ENCODE assay signal across 21 cellular contexts in genomic region chr2:181470815-181471214, GRCh38. TPM values are rescaled to one million over a fixed set of nuclear protein-coding genes. Genes with fewer than 3 reads are reported as not detected.
DNase-seq lines count a peak whose midpoint lies in the region; ATAC-seq lines count a peak whose summit lies in the region.
"Had no signal": no experiment of that assay in that cellular context is flagged by ENCODE, and none has a peak within 500 bp of the region (broad histone marks: within the 10 kb centered on the region; RNA-seq: fewer than 3 reads in every experiment).

No MANE protein-coding gene starts in this region.

- DNase-seq in T-helper 2 cell treated with Interferon-gamma antibody and Interleukin-4, amounts not matched to agents 5 μg/mL and 100 μg/mL, for 36 hours (ENCODE audit: low spot score) = no peak
- DNase-seq in T-helper 2 cell (no peak), immature natural killer cell (no peak), NCI-H187 treated with DMSO at 0.1 percent for 48 hours (lab: John Stamatoyannopoulos, UW) (no peak), left ventricle myocardium superior (no peak), mesendoderm (no peak)
- DNase-seq in CD8-positive, alpha-beta memory T cell = no peak
- DNase-seq in activated CD4-positive, alpha-beta memory T cell treated with anti-CD3 and anti-CD28 coated beads for 36 hours = no peak
- DNase-seq: 8988T; activated CD4-positive, alpha-beta T cell treated with anti-CD3 and anti-CD28 coated beads, Interleukin-2, amount 50 U/mL, for 1 hour; effector CD8-positive, alpha-beta T cell; MG63; NCI-H1436 treated with DMSO at 0.1 percent for 48 hours; NCI-H226; nucleus accumbens; stimulated activated CD4-positive, alpha-beta T cell treated with anti-CD3 and anti-CD28 coated beads, Interleukin-4, amount 100 ng/mL, for 1 hour; uterus had no signal

- peaks cover 77% of the 10 kb centered on the region for H3K4me1 Mint-ChIP-seq in T-helper 2 cell treated with Interferon-gamma antibody and Interleukin-4, amounts not matched to agents 5 μg/mL and 100 μg/mL, for 36 hours (ENCODE audit: low read depth)
- peaks cover 83 to 98% (median 90%) of the 10 kb centered on the region in 3 donors for H3K4me1 Mint-ChIP-seq in CD8-positive, alpha-beta memory T cell
- peaks cover 76% of the 10 kb centered on the region for H3K4me1 Mint-ChIP-seq in activated CD4-positive, alpha-beta memory T cell treated with anti-CD3 and anti-CD28 coated beads for 36 hours (ENCODE audit: low read depth)
- peaks cover 89 to 97% of the 10 kb centered on the region in 2 donors for H3K4me1 Mint-ChIP-seq in immature natural killer cell

- peaks cover 67% of the 10 kb centered on the region for H3K4me1 ChIP-seq in CD8-positive, alpha-beta memory T cell (ENCODE audit: insufficient read depth, low read length)
- no peaks in the 10 kb centered on the region for H3K4me1 ChIP-seq in mesendoderm (ENCODE audit: control insufficient read depth, low read depth, low read length)
- H3K4me1 ChIP-seq: ascending aorta, uterus had no signal

- no peaks in the 10 kb centered on the region for H3K27me3 ChIP-seq in CD8-positive, alpha-beta memory T cell (ENCODE audit: insufficient read depth, low read length, poor library complexity, severe bottlenecking)
- no peaks in the 10 kb centered on the region for H3K27me3 ChIP-seq in mesendoderm (ENCODE audit: insufficient read depth, low read length, poor library complexity)
- H3K27me3 ChIP-seq: ascending aorta, MG63, uterus had no signal

- no peak overlapping the region for H2BK5ac ChIP-seq in mesendoderm (ENCODE audit: low read length)

- peak overlapping the region; percentile 78 for H3K27ac Mint-ChIP-seq in T-helper 2 cell treated with Interferon-gamma antibody and Interleukin-4, amounts not matched to agents 5 μg/mL and 100 μg/mL, for 36 hours
- H3K27ac Mint-ChIP-seq in CD8-positive, alpha-beta memory T cell = peak overlapping the region; percentile 31 to 94 (median 86)
- peak overlapping the region; percentile 89 for H3K27ac Mint-ChIP-seq in activated CD4-positive, alpha-beta memory T cell treated with anti-CD3 and anti-CD28 coated beads for 36 hours
- H3K27ac Mint-ChIP-seq in immature natural killer cell = peak overlapping the region; percentile 73 to 92 (median 84)

- no peak overlapping the region for H3K56ac ChIP-seq in mesendoderm (ENCODE audit: low read length)

- H3K4ac ChIP-seq in mesendoderm (ENCODE audit: low read depth, low read length) = no peak overlapping the region

- no peak overlapping the region for H4K5ac ChIP-seq in mesendoderm (ENCODE audit: low read length)

- no peaks in the 10 kb centered on the region for H3K79me2 ChIP-seq in mesendoderm (ENCODE audit: control insufficient read depth, insufficient read depth, low read length)

- H3K18ac ChIP-seq in mesendoderm (ENCODE audit: low read length) = no peak overlapping the region

- H3K36me3 Mint-ChIP-seq in T-helper 2 cell treated with Interferon-gamma antibody and Interleukin-4, amounts not matched to agents 5 μg/mL and 100 μg/mL, for 36 hours (ENCODE audit: low read depth) = peaks cover 78% of the 10 kb centered on the region
- peaks cover 22 to 83% (median 29%) of the 10 kb centered on the region in 3 donors for H3K36me3 Mint-ChIP-seq in CD8-positive, alpha-beta memory T cell
- H3K36me3 Mint-ChIP-seq in activated CD4-positive, alpha-beta memory T cell treated with anti-CD3 and anti-CD28 coated beads for 36 hours = peaks cover 35% of the 10 kb centered on the region
- peaks cover 12 to 21% (median 16%) of the 10 kb centered on the region in 3 donors for H3K36me3 Mint-ChIP-seq in immature natural killer cell

- no peak overlapping the region for H3K9ac ChIP-seq in mesendoderm (ENCODE audit: low read length)

- no peak overlapping the region for H2BK15ac ChIP-seq in mesendoderm (replicated peaks; ENCODE audit: low read depth)

- H2BK120ac ChIP-seq in mesendoderm (ENCODE audit: low read depth, low read length) = no peak overlapping the region

- ATAC-seq in left ventricle myocardium superior = no peak
- ATAC-seq: left lobe of liver had no signal

- no peaks in the 10 kb centered on the region for H3K79me1 ChIP-seq in mesendoderm (ENCODE audit: low read length)

- H3K4me3 Mint-ChIP-seq in T-helper 2 cell treated with Interferon-gamma antibody and Interleukin-4, amounts not matched to agents 5 μg/mL and 100 μg/mL, for 36 hours = peak overlapping the region; percentile 73
- peak overlapping the region; percentile 46 to 79 (median 59) for H3K4me3 Mint-ChIP-seq in CD8-positive, alpha-beta memory T cell
- H3K4me3 Mint-ChIP-seq in activated CD4-positive, alpha-beta memory T cell treated with anti-CD3 and anti-CD28 coated beads for 36 hours = peak overlapping the region; percentile 33
- peak overlapping the region; percentile 36 to 71 (median 68) for H3K4me3 Mint-ChIP-seq in immature natural killer cell

- no CpG with 5 or more reads among the region's 1 CpG for WGBS in mesendoderm (ENCODE audit: extremely low coverage, insufficient coverage, low lambda C conversion rate)

- no peak overlapping the region for H2AK5ac ChIP-seq in mesendoderm (ENCODE audit: low read length)

- no peak overlapping the region for H3K4me2 ChIP-seq in mesendoderm (ENCODE audit: low read length)

- intact Hi-C loops in activated CD4-positive, alpha-beta memory T cell treated with anti-CD3 and anti-CD28 coated beads for 36 hours (cut with micrococcal nuclease) = loop anchor here (5.0 kb wide), 1 partner anchor 321 kb away; no protein-coding TSS in a partner anchor
- intact Hi-C loops in left ventricle myocardium superior (cut with micrococcal nuclease) = no loop called here

- POLR2A ChIA-PET in CD8-positive, alpha-beta memory T cell (lab: Charles Lee) = interaction anchor here (0.9 to 1.6 kb wide), 2 partner anchors 14 to 160 kb away, joined by 3 to 4 read pairs; partner anchors contain the start of gene ITGA4
- POLR2A ChIA-PET in activated CD4-positive, alpha-beta memory T cell treated with anti-CD3 and anti-CD28 coated beads for 36 hours (lab: Charles Lee) = interaction anchor here (1.5 kb wide), 1 partner anchor 14 kb away, joined by 4 read pairs; the partner anchor contains the start of gene ITGA4

- CTCF ChIA-PET in CD8-positive, alpha-beta memory T cell (lab: Charles Lee) = interaction anchor here (0.8 to 5.6 kb wide), 4 partner anchors 13 to 366 kb away, joined by 3 to 22 read pairs (median 4); partner anchors contain the start of gene ITGA4
- CTCF ChIA-PET in activated CD4-positive, alpha-beta memory T cell treated with anti-CD3 and anti-CD28 coated beads for 36 hours (lab: Charles Lee) = interaction anchor here (1.3 kb wide), 2 partner anchors 13 to 366 kb away, joined by 4 read pairs; no protein-coding TSS in a partner anchor

- H3K27ac ChIP-seq in CD8-positive, alpha-beta memory T cell (ENCODE audit: low read depth, low read length) = no peak overlapping the region
- H3K27ac ChIP-seq in mesendoderm (ENCODE audit: low read depth, low read length) = no peak overlapping the region
- H3K27ac ChIP-seq: ascending aorta, RWPE1, uterus had no signal

- H3K36me3 ChIP-seq in CD8-positive, alpha-beta memory T cell (ENCODE audit: insufficient read depth, low read length) = peaks cover 13% of the 10 kb centered on the region
- no peaks in the 10 kb centered on the region for H3K36me3 ChIP-seq in mesendoderm (ENCODE audit: control insufficient read depth, insufficient read depth, low read length)
- H3K36me3 ChIP-seq: ascending aorta, uterus had no signal

- no peak overlapping the region for H4K8ac ChIP-seq in mesendoderm (ENCODE audit: low read depth, low read length)

- no peaks in the 10 kb centered on the region for H3K27me3 Mint-ChIP-seq in T-helper 2 cell treated with Interferon-gamma antibody and Interleukin-4, amounts not matched to agents 5 μg/mL and 100 μg/mL, for 36 hours (ENCODE audit: low read depth)
- no peaks in the 10 kb centered on the region for H3K27me3 Mint-ChIP-seq in CD8-positive, alpha-beta memory T cell
- H3K27me3 Mint-ChIP-seq in activated CD4-positive, alpha-beta memory T cell treated with anti-CD3 and anti-CD28 coated beads for 36 hours = no peaks in the 10 kb centered on the region
- H3K27me3 Mint-ChIP-seq in immature natural killer cell (ENCODE audit: low read depth in 3 of 3) = peaks cover 0 to 2% (median 2%) of the 10 kb centered on the region in 3 donors

- no peaks in the 10 kb centered on the region for H3K9me3 ChIP-seq in CD8-positive, alpha-beta memory T cell (ENCODE audit: low read length)
- H3K9me3 ChIP-seq: ascending aorta, MG63, uterus had no signal

- peak overlapping the region; percentile 9 for H3K4me3 ChIP-seq in CD8-positive, alpha-beta memory T cell (ENCODE audit: low read length)
- H3K4me3 ChIP-seq in mesendoderm (ENCODE audit: low read length) = no peak overlapping the region
- H3K4me3 ChIP-seq: ascending aorta, MG63, smooth muscle cell, uterus had no signal

- H3K23ac ChIP-seq in mesendoderm (ENCODE audit: low read length) = no peak overlapping the region

- H3K9me3 Mint-ChIP-seq in T-helper 2 cell treated with Interferon-gamma antibody and Interleukin-4, amounts not matched to agents 5 μg/mL and 100 μg/mL, for 36 hours = no peaks in the 10 kb centered on the region
- H3K9me3 Mint-ChIP-seq in CD8-positive, alpha-beta memory T cell = no peaks in the 10 kb centered on the region
- no peaks in the 10 kb centered on the region for H3K9me3 Mint-ChIP-seq in activated CD4-positive, alpha-beta memory T cell treated with anti-CD3 and anti-CD28 coated beads for 36 hours
- H3K9me3 Mint-ChIP-seq in immature natural killer cell = no peaks in the 10 kb centered on the region

RNA-seq across cellular contexts. Expression of gene ITGA4, which starts 13.6 kb away (rescaled TPM):
- total RNA-seq in CD8-positive, alpha-beta memory T cell = 100 to 1,000 TPM; 142 TPM
- 212 TPM for polyA plus RNA-seq in CD8-positive, alpha-beta memory T cell
- total RNA-seq in activated CD4-positive, alpha-beta memory T cell treated with anti-CD3 and anti-CD28 coated beads for 36 hours = 10 to 100 TPM; 46.5 to 51.2 TPM
- 100 to 1,000 TPM; 102 to 132 (median 117) TPM for polyA plus RNA-seq in immature natural killer cell
- total RNA-seq in left ventricle myocardium superior = 1.5 TPM
- 0.70 TPM for polyA plus RNA-seq in mesendoderm (2013, experiment 1 of 2)
- polyA plus RNA-seq in mesendoderm (2013, experiment 2 of 2) = 0.78 TPM

Comparison
In these comparisons a context has a peak if more than half of its experiments do, and no peak if none do; other contexts are left out.
1. RNA of gene ITGA4, which starts 13.6 kb away (total RNA-seq): 142 TPM in CD8-positive, alpha-beta memory T cell and 46.5 to 51.2 TPM in activated CD4-positive, alpha-beta memory T cell treated with anti-CD3 and anti-CD28 coated beads for 36 hours; 1.5 TPM in left ventricle myocardium superior (single experiment); every median in the first group is over 10 times any median in the second.
2. Peak in every context shown above with its lines, with median percentiles within 50 percentile points of each other: H3K27ac Mint-ChIP-seq and H3K4me3 Mint-ChIP-seq.